In the genomic region with DNA sequence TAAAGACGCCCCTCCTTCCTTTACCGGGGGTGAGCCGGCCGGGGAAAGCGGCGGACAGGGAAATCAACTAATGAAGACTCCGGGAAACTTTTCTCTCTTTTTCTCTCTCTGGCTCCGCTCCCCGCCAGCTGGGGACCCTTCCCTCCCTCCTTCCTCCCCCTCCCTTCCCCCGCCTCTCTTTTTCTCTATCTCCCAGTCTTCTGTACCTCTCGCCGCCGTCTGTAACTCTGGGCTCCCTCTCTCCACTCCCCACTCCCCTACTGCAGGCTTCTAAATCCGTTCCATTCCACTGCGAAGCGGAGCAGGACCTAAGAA, we compare ENCODE assay signal across 16 cellular contexts. TPM values are rescaled to one million over a fixed set of nuclear protein-coding genes. Genes with fewer than 3 reads are reported as not detected.
A peak's percentile ranks its signal among the peaks of the same experiment; 100 is the strongest.
DNase-seq lines count a peak whose midpoint lies in the region; ATAC-seq and TF ChIP-seq lines count a peak whose summit lies in the region.
"Had no signal": no experiment of that assay in that cellular context is flagged by ENCODE, and none has a peak within 500 bp of the region (broad histone marks: within the 10 kb centered on the region; RNA-seq: fewer than 3 reads in every experiment).

No MANE protein-coding gene starts in this region.

- DNase-seq in activated CD8-positive, alpha-beta T cell treated with anti-CD3 and anti-CD28 coated beads for 36 hours, result no peak
- no peak for DNase-seq in activated CD8-positive, alpha-beta T cell treated with anti-CD3 and anti-CD28 coated beads, Interleukin-2, amount 10 ng/mL, durations not matched to agents 7 days and 5 days
- no peak for DNase-seq in T-cell
- peak; percentile 61 for DNase-seq in mesendoderm
- DNase-seq in stimulated activated naive CD8-positive, alpha-beta T cell treated with anti-CD3 and anti-CD28 coated beads, Interleukin-15, amount 100 ng/mL, for 72 hours, result no peak
- DNase-seq in SJCRH30, result no peak
- no peak for DNase-seq in Caco-2
- DNase-seq: activated CD4-positive, CD25-positive, alpha-beta regulatory T cell treated with anti-CD3 and anti-CD28 coated beads, Interleukin-2, amount 50 U/mL, for 72 hours; dorsolateral prefrontal cortex; foreskin melanocyte; MM.1S; transverse colon had no signal

- no peak overlapping the region for H2BK120ac ChIP-seq in mesendoderm (ENCODE audit: low read depth, low read length)

- H3K27me3 ChIP-seq in mesendoderm (ENCODE audit: insufficient read depth, low read length, poor library complexity), result peaks cover 98% of the 10 kb centered on the region
- H3K27me3 ChIP-seq in SJCRH30, result peaks cover 3% of the 10 kb centered on the region; the same call in 1 of the 2 replicates
- no peaks in the 10 kb centered on the region for H3K27me3 ChIP-seq in Caco-2 (replicated peaks; ENCODE audit: control insufficient read depth, insufficient read depth, low read length)

- H3K9ac ChIP-seq in mesendoderm (ENCODE audit: low read length), result no peak overlapping the region

- H3K36me3 ChIP-seq in mesendoderm (ENCODE audit: control insufficient read depth, insufficient read depth, low read length) (no peaks in the 10 kb centered on the region), SJCRH30 (no peaks in the 10 kb centered on the region), Caco-2 (ENCODE audit: control insufficient read depth, insufficient read depth, low read length) (no peaks in the 10 kb centered on the region)
- H3K36me3 ChIP-seq: transverse colon had no signal

- H3K18ac ChIP-seq in mesendoderm (ENCODE audit: low read length), result no peak overlapping the region

- H3K4ac ChIP-seq in mesendoderm (ENCODE audit: low read depth, low read length), result no peak overlapping the region

- peak overlapping the region; percentile 12 for H3K4me3 Mint-ChIP-seq in activated CD8-positive, alpha-beta T cell treated with anti-CD3 and anti-CD28 coated beads for 36 hours
- no peak overlapping the region for H3K4me3 Mint-ChIP-seq in activated CD8-positive, alpha-beta T cell treated with anti-CD3 and anti-CD28 coated beads, Interleukin-2, amount 10 ng/mL, durations not matched to agents 7 days and 5 days
- H3K4me3 Mint-ChIP-seq in T-cell (peak overlapping the region in 2 of 3 donors; percentile 5 to 55), Caco-2 (ENCODE audit: unreplicated experiment) (no peak overlapping the region)
- peak overlapping the region; percentile 58 to 71 for H3K4me3 Mint-ChIP-seq in stimulated activated naive CD8-positive, alpha-beta T cell treated with anti-CD3 and anti-CD28 coated beads, Interleukin-15, amount 100 ng/mL, for 72 hours

- no peaks in the 10 kb centered on the region for H3K9me3 ChIP-seq in SJCRH30 (replicated peaks)
- H3K9me3 ChIP-seq in Caco-2, result no peaks in the 10 kb centered on the region
- H3K9me3 ChIP-seq: A549, transverse colon had no signal

- no peak overlapping the region for H4K5ac ChIP-seq in mesendoderm (ENCODE audit: low read length)

- peaks cover 25% of the 10 kb centered on the region for H3K4me1 Mint-ChIP-seq in activated CD8-positive, alpha-beta T cell treated with anti-CD3 and anti-CD28 coated beads for 36 hours (ENCODE audit: low read depth)
- peaks cover 22% of the 10 kb centered on the region for H3K4me1 Mint-ChIP-seq in activated CD8-positive, alpha-beta T cell treated with anti-CD3 and anti-CD28 coated beads, Interleukin-2, amount 10 ng/mL, durations not matched to agents 7 days and 5 days (ENCODE audit: low read depth)
- H3K4me1 Mint-ChIP-seq in T-cell (peaks cover 31 to 44% (median 36%) of the 10 kb centered on the region in 3 donors), Caco-2 (ENCODE audit: low read depth, unreplicated experiment) (peaks cover 23% of the 10 kb centered on the region)
- H3K4me1 Mint-ChIP-seq in stimulated activated naive CD8-positive, alpha-beta T cell treated with anti-CD3 and anti-CD28 coated beads, Interleukin-15, amount 100 ng/mL, for 72 hours, result peaks cover 40% of the 10 kb centered on the region

- no peaks in the 10 kb centered on the region for H3K9me3 Mint-ChIP-seq in activated CD8-positive, alpha-beta T cell treated with anti-CD3 and anti-CD28 coated beads for 36 hours
- no peaks in the 10 kb centered on the region for H3K9me3 Mint-ChIP-seq in activated CD8-positive, alpha-beta T cell treated with anti-CD3 and anti-CD28 coated beads, Interleukin-2, amount 10 ng/mL, durations not matched to agents 7 days and 5 days (ENCODE audit: insufficient read depth)
- H3K9me3 Mint-ChIP-seq in T-cell (no peaks in the 10 kb centered on the region), Caco-2 (ENCODE audit: unreplicated experiment) (no peaks in the 10 kb centered on the region)
- H3K9me3 Mint-ChIP-seq in stimulated activated naive CD8-positive, alpha-beta T cell treated with anti-CD3 and anti-CD28 coated beads, Interleukin-15, amount 100 ng/mL, for 72 hours, result no peaks in the 10 kb centered on the region

- no peak overlapping the region for H3K23ac ChIP-seq in mesendoderm (ENCODE audit: low read length)

- peaks cover 2% of the 10 kb centered on the region for H3K36me3 Mint-ChIP-seq in activated CD8-positive, alpha-beta T cell treated with anti-CD3 and anti-CD28 coated beads for 36 hours (ENCODE audit: low read depth)
- no peaks in the 10 kb centered on the region for H3K36me3 Mint-ChIP-seq in activated CD8-positive, alpha-beta T cell treated with anti-CD3 and anti-CD28 coated beads, Interleukin-2, amount 10 ng/mL, durations not matched to agents 7 days and 5 days (ENCODE audit: low read depth)
- H3K36me3 Mint-ChIP-seq in T-cell (no peaks in the 10 kb centered on the region), Caco-2 (ENCODE audit: insufficient read depth, unreplicated experiment) (no peaks in the 10 kb centered on the region)

- TF ChIP-seq CTCF in activated CD8-positive, alpha-beta T cell treated with anti-CD3 and anti-CD28 coated beads for 36 hours (IDR thresholded peaks at IDR 0.05), result no peak
- no peak for TF ChIP-seq CTCF in Caco-2 (IDR thresholded peaks at IDR 0.05; ENCODE audit: insufficient read depth in 1 of 2, low read depth in 1 of 2, low read length in 1 of 2, severe bottlenecking in 1 of 2, unreplicated experiment in 1 of 2)

- H3K4me2 ChIP-seq in mesendoderm (ENCODE audit: low read length), result no peak overlapping the region
- H3K4me2 ChIP-seq: A549 had no signal

- no peak for ATAC-seq in activated CD8-positive, alpha-beta T cell treated with anti-CD3 and anti-CD28 coated beads for 36 hours
- no peak for ATAC-seq in activated CD8-positive, alpha-beta T cell treated with anti-CD3 and anti-CD28 coated beads, Interleukin-2, amount 10 ng/mL, durations not matched to agents 7 days and 5 days
- ATAC-seq in T-cell (replicated peaks in 1 of 4) (no peak), HG03342 (IDR thresholded peaks at IDR 0.05; ENCODE audit: unreplicated experiment) (no peak)
- ATAC-seq in stimulated activated naive CD8-positive, alpha-beta T cell treated with anti-CD3 and anti-CD28 coated beads, Interleukin-15, amount 100 ng/mL, for 72 hours, result no peak
- ATAC-seq: A549 had no signal

- WGBS in mesendoderm (ENCODE audit: extremely low coverage, insufficient coverage, low lambda C conversion rate), result no CpG with 5 or more reads among the region's 16 CpGs

- no peak overlapping the region for H2AK5ac ChIP-seq in mesendoderm (ENCODE audit: low read length)

- peaks cover 87% of the 10 kb centered on the region for H3K27me3 Mint-ChIP-seq in activated CD8-positive, alpha-beta T cell treated with anti-CD3 and anti-CD28 coated beads for 36 hours
- peaks cover 93% of the 10 kb centered on the region for H3K27me3 Mint-ChIP-seq in activated CD8-positive, alpha-beta T cell treated with anti-CD3 and anti-CD28 coated beads, Interleukin-2, amount 10 ng/mL, durations not matched to agents 7 days and 5 days (ENCODE audit: low read depth)
- H3K27me3 Mint-ChIP-seq in T-cell (peaks cover 86 to 93% of the 10 kb centered on the region in 2 donors), Caco-2 (ENCODE audit: insufficient read depth, unreplicated experiment) (no peaks in the 10 kb centered on the region)
- peaks cover 100% of the 10 kb centered on the region for H3K27me3 Mint-ChIP-seq in stimulated activated naive CD8-positive, alpha-beta T cell treated with anti-CD3 and anti-CD28 coated beads, Interleukin-15, amount 100 ng/mL, for 72 hours

- CTCF ChIA-PET in activated CD8-positive, alpha-beta T cell treated with anti-CD3 and anti-CD28 coated beads for 36 hours (lab: Charles Lee), result interaction anchor here (0.6 to 1.3 kb wide), 4 partner anchors 19 to 68 kb away, joined by 3 to 5 read pairs (median 5); partner anchors contain the start of genes HOXC10 and HOXC5
- CTCF ChIA-PET in activated CD8-positive, alpha-beta T cell treated with anti-CD3 and anti-CD28 coated beads, Interleukin-2, amount 10 ng/mL, durations not matched to agents 7 days and 5 days (lab: Charles Lee), result no interaction called here
- CTCF ChIA-PET in T-cell (lab: Charles Lee), result no interaction called here
- CTCF ChIA-PET in Caco-2 (lab: Charles Lee), result no interaction called here

- no peak overlapping the region for H4K8ac ChIP-seq in mesendoderm (ENCODE audit: low read depth, low read length)

- no peak overlapping the region for H3K27ac Mint-ChIP-seq in activated CD8-positive, alpha-beta T cell treated with anti-CD3 and anti-CD28 coated beads for 36 hours
- H3K27ac Mint-ChIP-seq in activated CD8-positive, alpha-beta T cell treated with anti-CD3 and anti-CD28 coated beads, Interleukin-2, amount 10 ng/mL, durations not matched to agents 7 days and 5 days, result no peak overlapping the region
- H3K27ac Mint-ChIP-seq in T-cell (no peak overlapping the region), Caco-2 (ENCODE audit: unreplicated experiment) (no peak overlapping the region)
- H3K27ac Mint-ChIP-seq in stimulated activated naive CD8-positive, alpha-beta T cell treated with anti-CD3 and anti-CD28 coated beads, Interleukin-15, amount 100 ng/mL, for 72 hours, result no peak overlapping the region

- H3K56ac ChIP-seq in mesendoderm (ENCODE audit: low read length), result no peak overlapping the region

- intact Hi-C loops in activated CD8-positive, alpha-beta T cell treated with anti-CD3 and anti-CD28 coated beads for 36 hours (cut with micrococcal nuclease), result no loop called here
- intact Hi-C loops in Caco-2 (cut with micrococcal nuclease; ENCODE audit: unreplicated experiment), result no loop called here

- no peak overlapping the region for H3K4me3 ChIP-seq in mesendoderm (ENCODE audit: low read length)
- no peak overlapping the region for H3K4me3 ChIP-seq in SJCRH30
- H3K4me3 ChIP-seq in Caco-2 (ENCODE audit: low read depth, low read length), result no peak overlapping the region
- H3K4me3 ChIP-seq: A549, transverse colon had no signal

- no TSS peak for BruUV-seq in Caco-2 (replicated peaks; lab: Mats Ljungman, UMichigan)

- POLR2A ChIA-PET in activated CD8-positive, alpha-beta T cell treated with anti-CD3 and anti-CD28 coated beads for 36 hours (lab: Charles Lee), result no interaction called here
- POLR2A ChIA-PET in activated CD8-positive, alpha-beta T cell treated with anti-CD3 and anti-CD28 coated beads, Interleukin-2, amount 10 ng/mL, durations not matched to agents 7 days and 5 days (lab: Charles Lee), result no interaction called here
- POLR2A ChIA-PET in T-cell (lab: Charles Lee) (no interaction called here), Caco-2 (lab: Charles Lee) (no interaction called here)

- H3K79me1 ChIP-seq in mesendoderm (ENCODE audit: low read length), result no peaks in the 10 kb centered on the region

- no peak overlapping the region for H3K27ac ChIP-seq in mesendoderm (ENCODE audit: low read depth, low read length)
- H3K27ac ChIP-seq in SJCRH30, result no peak overlapping the region
- H3K27ac ChIP-seq: dorsolateral prefrontal cortex, HL-60 had no signal

- no peak overlapping the region for H2BK15ac ChIP-seq in mesendoderm (replicated peaks; ENCODE audit: low read depth)

- H3K79me2 ChIP-seq in mesendoderm (ENCODE audit: control insufficient read depth, insufficient read depth, low read length), result no peaks in the 10 kb centered on the region

- H3K4me1 ChIP-seq in mesendoderm (ENCODE audit: control insufficient read depth, low read depth, low read length), result no peaks in the 10 kb centered on the region
- H3K4me1 ChIP-seq in SJCRH30, result no peaks in the 10 kb centered on the region
- 0 out of 2 replicates have a peak, but pooled peaks cover 5% of the 10 kb centered on the region for H3K4me1 ChIP-seq in Caco-2

- no peak overlapping the region for H2BK5ac ChIP-seq in mesendoderm (ENCODE audit: low read length)

RNA-seq across cellular contexts. Expression of gene HOXC11, which starts 6.9 kb away (rescaled TPM):
- not detected for total RNA-seq in activated CD8-positive, alpha-beta T cell treated with anti-CD3 and anti-CD28 coated beads for 36 hours
- not detected for total RNA-seq in activated CD8-positive, alpha-beta T cell treated with anti-CD3 and anti-CD28 coated beads, Interleukin-2, amount 10 ng/mL, durations not matched to agents 7 days and 5 days
- total RNA-seq in T-cell (not detected), Caco-2 (2022) (1.7 and 2.2 TPM in 2 replicates)
- polyA plus RNA-seq in mesendoderm (2013, experiment 1 of 2), result not detected
- polyA plus RNA-seq in mesendoderm (2013, experiment 2 of 2), result not detected
- 1.1 and 1.2 TPM in 2 replicates for total RNA-seq in SJCRH30 (2014; rRNA removed; shearing (Covaris generic))
- total RNA-seq: dorsolateral prefrontal cortex, transverse colon had no signal

RNA-seq across cellular contexts. Expression of gene HOTAIR, which starts 8.7 kb away (rescaled TPM):
- not detected for total RNA-seq in activated CD8-positive, alpha-beta T cell treated with anti-CD3 and anti-CD28 coated beads for 36 hours
- not detected for total RNA-seq in activated CD8-positive, alpha-beta T cell treated with anti-CD3 and anti-CD28 coated beads, Interleukin-2, amount 10 ng/mL, durations not matched to agents 7 days and 5 days
- total RNA-seq in T-cell (not detected), Caco-2 (2022) (1.6 and 1.9 TPM in 2 replicates)
- not detected for polyA plus RNA-seq in mesendoderm (2013, experiment 1 of 2)
- not detected for polyA plus RNA-seq in mesendoderm (2013, experiment 2 of 2)
- 1.0 and 1.5 TPM in 2 replicates for total RNA-seq in SJCRH30 (2014; rRNA removed; shearing (Covaris generic))
- total RNA-seq: dorsolateral prefrontal cortex, transverse colon had no signal

RNA-seq across cellular contexts. Expression of gene HOXC12, which starts 11.3 kb away (rescaled TPM):
- total RNA-seq in activated CD8-positive, alpha-beta T cell treated with anti-CD3 and anti-CD28 coated beads for 36 hours, result not detected
- not detected for total RNA-seq in activated CD8-positive, alpha-beta T cell treated with anti-CD3 and anti-CD28 coated beads, Interleukin-2, amount 10 ng/mL, durations not matched to agents 7 days and 5 days
- not detected for total RNA-seq in T-cell
- polyA plus RNA-seq in mesendoderm (2013, experiment 1 of 2), result not detected
- not detected for polyA plus RNA-seq in mesendoderm (2013, experiment 2 of 2)
- not detected in 2 replicates for total RNA-seq in SJCRH30 (2014; rRNA removed; shearing (Covaris generic))
- total RNA-seq in Caco-2 (2022), result 9.4 and 10.3 TPM in 2 replicates
- total RNA-seq: dorsolateral prefrontal cortex, kidney epithelial cell, transverse colon had no signal
- polyA plus RNA-seq: A549 had no signal

RNA-seq across cellular contexts. Expression of gene HOXC10, which starts 18.9 kb away (rescaled TPM):
- total RNA-seq in activated CD8-positive, alpha-beta T cell treated with anti-CD3 and anti-CD28 coated beads for 36 hours, result not detected
- total RNA-seq in activated CD8-positive, alpha-beta T cell treated with anti-CD3 and anti-CD28 coated beads, Interleukin-2, amount 10 ng/mL, durations not matched to agents 7 days and 5 days, result not detected
- total RNA-seq in T-cell, result under 1 TPM in 1 of 5 donors, not detected in 4; 0.30 TPM
- polyA plus RNA-seq in mesendoderm (2013, experiment 1 of 2), result not detected
- polyA plus RNA-seq in mesendoderm (2013, experiment 2 of 2), result not detected
- total RNA-seq in SJCRH30 (2014; rRNA removed; shearing (Covaris generic)), result 0.51 and 0.71 TPM in 2 replicates
- total RNA-seq in Caco-2 (2022), result 4.0 and 4.5 TPM in 2 replicates
- total RNA-seq: transverse colon had no signal

RNA-seq across cellular contexts. Expression of gene HOXC13, which starts 27.4 kb away (rescaled TPM):
- total RNA-seq in activated CD8-positive, alpha-beta T cell treated with anti-CD3 and anti-CD28 coated beads for 36 hours, result not detected
- not detected for total RNA-seq in activated CD8-positive, alpha-beta T cell treated with anti-CD3 and anti-CD28 coated beads, Interleukin-2, amount 10 ng/mL, durations not matched to agents 7 days and 5 days
- under 1 TPM in 1 of 5 donors, not detected in 4; 0.12 TPM for total RNA-seq in T-cell
- polyA plus RNA-seq in mesendoderm (2013, experiment 1 of 2), result 0.03 TPM
- 0.03 TPM for polyA plus RNA-seq in mesendoderm (2013, experiment 2 of 2)
- 1.9 and 2.4 TPM in 2 replicates for total RNA-seq in SJCRH30 (2014; rRNA removed; shearing (Covaris generic))
- 6.4 and 7.3 TPM in 2 replicates for total RNA-seq in Caco-2 (2022)
- total RNA-seq: dorsolateral prefrontal cortex, kidney epithelial cell, transverse colon had no signal

Comparison
In these comparisons a context has a peak if more than half of its experiments do, and no peak if none do; other contexts are left out.
1. H3K4me3 Mint-ChIP-seq: peak in activated CD8-positive, alpha-beta T cell treated with anti-CD3 and anti-CD28 coated beads for 36 hours (single experiment), T-cell (2 of 3) and stimulated activated naive CD8-positive, alpha-beta T cell treated with anti-CD3 and anti-CD28 coated beads, Interleukin-15, amount 100 ng/mL, for 72 hours (2 of 2); none in activated CD8-positive, alpha-beta T cell treated with anti-CD3 and anti-CD28 coated beads, Interleukin-2, amount 10 ng/mL, durations not matched to agents 7 days and 5 days (single experiment) and Caco-2 (single experiment).
2. RNA of gene HOXC12, which starts 11.3 kb away (total RNA-seq): 9.4 to 10.3 TPM in Caco-2; not detected in activated CD8-positive, alpha-beta T cell treated with anti-CD3 and anti-CD28 coated beads for 36 hours, not detected in activated CD8-positive, alpha-beta T cell treated with anti-CD3 and anti-CD28 coated beads, Interleukin-2, amount 10 ng/mL, durations not matched to agents 7 days and 5 days, not detected in T-cell and not detected in SJCRH30; every median in the first group is over 10 times any median in the second.